Comparison of ENCODE assay signal across 8 cellular contexts in the genomic region with DNA sequence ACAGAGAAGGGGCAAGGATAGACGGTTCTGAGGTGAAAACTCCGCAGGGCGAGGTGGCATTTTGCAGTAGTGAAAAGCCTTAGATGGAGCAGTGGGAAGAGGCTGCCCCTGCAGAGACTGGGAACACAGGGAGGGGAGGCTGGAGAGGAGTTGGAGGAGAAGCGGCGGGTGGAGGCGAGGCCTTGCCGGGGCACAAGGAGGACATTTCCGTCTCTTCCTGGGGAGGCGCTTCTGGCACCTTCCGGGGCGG. TPM values are rescaled to one million over a fixed set of nuclear protein-coding genes. Genes with fewer than 3 reads are reported as not detected.
DNase-seq lines count a peak whose midpoint lies in the region; ATAC-seq, FAIRE-seq and TF ChIP-seq lines count a peak whose summit lies in the region.

No MANE protein-coding gene starts in this region.

- no peaks in the 10 kb centered on the region for H3K9me3 ChIP-seq in WERI-Rb-1 (ENCODE audit: severe bottlenecking)
- no peaks in the 10 kb centered on the region for H3K9me3 ChIP-seq in keratinocyte (ENCODE audit: control insufficient read depth, low read depth, low read length)
- H3K9me3 ChIP-seq in thoracic aorta = no peaks in the 10 kb centered on the region

- CTCF ChIA-PET in activated CD8-positive, alpha-beta memory T cell treated with anti-CD3 and anti-CD28 coated beads, Interleukin-2, amount 10 ng/mL, durations not matched to agents 7 days and 5 days (lab: Charles Lee) = interaction anchor here (1.0 to 1.8 kb wide), 3 partner anchors 46 to 228 kb away, joined by 3 to 6 read pairs (median 3); no protein-coding TSS in a partner anchor

- H3K27me3 ChIP-seq in WERI-Rb-1 (ENCODE audit: insufficient read depth, low read depth, severe bottlenecking) (no peaks in the 10 kb centered on the region), keratinocyte (ENCODE audit: control insufficient read depth, extremely low read depth, insufficient read depth, low read length) (no peaks in the 10 kb centered on the region), thoracic aorta (replicated peaks; ENCODE audit: insufficient read depth) (no peaks in the 10 kb centered on the region)

- TF ChIP-seq CTCF in WERI-Rb-1 (IDR thresholded peaks at IDR 0.05; ENCODE audit: low read depth, low read length) (no peak; the same call in 1 of the 2 replicates), keratinocyte (optimal IDR thresholded peaks at IDR 0.05 in 1 of 3, IDR thresholded peaks at IDR 0.05 in 1 of 3, conservative IDR thresholded peaks at IDR 0.05 in 1 of 3; ENCODE audit: extremely low read depth in 1 of 3, insufficient read depth in 2 of 3, low read length in 3 of 3) (peak in 2 of 3 experiments; percentile 57 to 76), thoracic aorta (IDR thresholded peaks at IDR 0.05) (no peak), GM13977 (IDR thresholded peaks at IDR 0.05; ENCODE audit: extremely low read depth, insufficient read depth, missing control alignments) (no peak)

- in situ Hi-C loops in GM13977 (cut with MboI; ENCODE audit: low pct_unique_long_range_greater_than_20kb, low sequenced_read_pairs, unreplicated experiment) = loop anchor here (5.0 to 10.0 kb wide), 2 partner anchors 54 to 181 kb away; no protein-coding TSS in a partner anchor

- H3K4me1 ChIP-seq in keratinocyte (ENCODE audit: control insufficient read depth, extremely low read depth, insufficient read depth, low read length) (peaks cover 13% of the 10 kb centered on the region), thoracic aorta (ENCODE audit: control insufficient read depth in 1 of 2, low read depth in 2 of 2) (peaks cover 6 to 18% of the 10 kb centered on the region in 2 donors)

- H3K27ac Mint-ChIP-seq in activated CD8-positive, alpha-beta memory T cell treated with anti-CD3 and anti-CD28 coated beads, Interleukin-2, amount 10 ng/mL, durations not matched to agents 7 days and 5 days = peak overlapping the region; percentile 92

- H3K27ac ChIP-seq in WERI-Rb-1 (peak overlapping the region; percentile 95), keratinocyte (ENCODE audit: control insufficient read depth, insufficient read depth, low read length) (peak overlapping the region; percentile 68), thoracic aorta (peak overlapping the region; percentile 89 to 93)

- DNase-seq in activated CD8-positive, alpha-beta memory T cell treated with anti-CD3 and anti-CD28 coated beads, Interleukin-2, amount 10 ng/mL, durations not matched to agents 7 days and 5 days = no peak
- no peak for DNase-seq in activated CD8-positive, alpha-beta memory T cell treated with anti-CD3 and anti-CD28 coated beads, Interleukin-2, amount 50 U/mL, for 48 hours
- DNase-seq in WERI-Rb-1 = no peak
- DNase-seq in keratinocyte (ENCODE audit: low read depth, low spot score) = no peak
- no peak for DNase-seq in thoracic aorta (ENCODE audit: low spot score)
- no peak for DNase-seq in HCEC 1CT
- no peak for DNase-seq in NCI-H2171 (lab: John Stamatoyannopoulos, UW)
- no peak for DNase-seq in GM13977 (ENCODE audit: low spot score)

- peaks cover 9% of the 10 kb centered on the region for H3K4me1 Mint-ChIP-seq in activated CD8-positive, alpha-beta memory T cell treated with anti-CD3 and anti-CD28 coated beads, Interleukin-2, amount 10 ng/mL, durations not matched to agents 7 days and 5 days

- dilution Hi-C loops in keratinocyte (cut with MboI; ENCODE audit: extremely low pct_ligation_motif_present, low sequenced_read_pairs) = no loop called here

- H4K20me1 ChIP-seq in keratinocyte (ENCODE audit: control insufficient read depth, extremely low read depth, insufficient read depth, low read length) = no peaks in the 10 kb centered on the region

- H3K9me3 Mint-ChIP-seq in activated CD8-positive, alpha-beta memory T cell treated with anti-CD3 and anti-CD28 coated beads, Interleukin-2, amount 10 ng/mL, durations not matched to agents 7 days and 5 days (ENCODE audit: low read depth) = no peaks in the 10 kb centered on the region

- no peak for FAIRE-seq in keratinocyte (lab: Jason Lieb, UNC)

- H3K36me3 ChIP-seq in WERI-Rb-1 (no peaks in the 10 kb centered on the region), keratinocyte (ENCODE audit: control insufficient read depth in 2 of 2, extremely low read depth in 1 of 2, insufficient read depth in 2 of 2, low read length in 2 of 2) (no peaks in the 10 kb centered on the region), thoracic aorta (peaks cover 28% of the 10 kb centered on the region)

- peak overlapping the region; percentile 74 for H3K4me3 Mint-ChIP-seq in activated CD8-positive, alpha-beta memory T cell treated with anti-CD3 and anti-CD28 coated beads, Interleukin-2, amount 10 ng/mL, durations not matched to agents 7 days and 5 days

- no peak for ATAC-seq in activated CD8-positive, alpha-beta memory T cell treated with anti-CD3 and anti-CD28 coated beads, Interleukin-2, amount 10 ng/mL, durations not matched to agents 7 days and 5 days
- ATAC-seq in thoracic aorta (ENCODE audit: insufficient number of reproducible peaks, low FRiP score, low read depth) = no peak

- no peaks in the 10 kb centered on the region for H3K79me2 ChIP-seq in keratinocyte (ENCODE audit: control insufficient read depth, insufficient read depth, low read length)

- H3K9me1 ChIP-seq in keratinocyte (ENCODE audit: control insufficient read depth, extremely low read depth, insufficient read depth, low read length) = no peaks in the 10 kb centered on the region

- peak overlapping the region; percentile 78 for H3K4me2 ChIP-seq in keratinocyte (ENCODE audit: control insufficient read depth, extremely low read depth, insufficient read depth, low read depth, low read length)

- peak overlapping the region; percentile 100 for H2AFZ ChIP-seq in keratinocyte (ENCODE audit: control insufficient read depth, low read length)

- no peaks in the 10 kb centered on the region for H3K27me3 Mint-ChIP-seq in activated CD8-positive, alpha-beta memory T cell treated with anti-CD3 and anti-CD28 coated beads, Interleukin-2, amount 10 ng/mL, durations not matched to agents 7 days and 5 days

- no peaks in the 10 kb centered on the region for H3K36me3 Mint-ChIP-seq in activated CD8-positive, alpha-beta memory T cell treated with anti-CD3 and anti-CD28 coated beads, Interleukin-2, amount 10 ng/mL, durations not matched to agents 7 days and 5 days

- H3K4me3 ChIP-seq in WERI-Rb-1 (ENCODE audit: low read depth, low read length) = no peak overlapping the region
- peak overlapping the region; percentile 49 to 76 (median 53) for H3K4me3 ChIP-seq in keratinocyte (ENCODE audit: control insufficient read depth in 2 of 3, extremely low read depth in 1 of 3, insufficient read depth in 2 of 3, low read depth in 1 of 3, low read length in 3 of 3)
- H3K4me3 ChIP-seq in thoracic aorta = peak overlapping the region; percentile 87

- H3K9ac ChIP-seq in keratinocyte (ENCODE audit: control insufficient read depth, extremely low read depth, insufficient read depth, low read length) = peak overlapping the region; percentile 85

RNA-seq across cellular contexts. Expression of gene LDB3, which starts 42.6 kb away (rescaled TPM):
- total RNA-seq in activated CD8-positive, alpha-beta memory T cell treated with anti-CD3 and anti-CD28 coated beads, Interleukin-2, amount 10 ng/mL, durations not matched to agents 7 days and 5 days = under 1 TPM; 0.05 to 0.23 TPM
- 0.01 TPM in 2 of 3 replicates, not detected in the other for polyA plus RNA-seq in keratinocyte
- 0.07 TPM for polyA plus RNA-seq in keratinocyte (2011; ENCODE audit: low read depth)
- polyA plus RNA-seq in keratinocyte (2011; cell fraction: cytosol; rRNA removed) = 0.01 TPM in 1 of 2 replicates, not detected in the other
- polyA plus RNA-seq in keratinocyte (2011; cell fraction: nucleus; rRNA removed) = not detected in 2 replicates
- 0.03 and 0.04 TPM in 2 replicates for polyA plus RNA-seq in keratinocyte (2012; ENCODE audit: low replicate concordance)
- not detected in 3 replicates for polyA minus RNA-seq in keratinocyte
- polyA minus RNA-seq in keratinocyte (2011; cell fraction: cytosol; rRNA and poly(A)+ RNA removed) = not detected
- not detected in 2 replicates for polyA minus RNA-seq in keratinocyte (2011; cell fraction: nucleus; rRNA and poly(A)+ RNA removed)
- total RNA-seq in thoracic aorta = 10 to 100 TPM; 59.5 to 63.8 TPM

RNA-seq across cellular contexts. Expression of gene BMPR1A, which starts 45.5 kb away (rescaled TPM):
- 10 to 100 TPM; 17.1 to 19.5 TPM for total RNA-seq in activated CD8-positive, alpha-beta memory T cell treated with anti-CD3 and anti-CD28 coated beads, Interleukin-2, amount 10 ng/mL, durations not matched to agents 7 days and 5 days
- polyA plus RNA-seq in keratinocyte = 14.3 to 22.2 TPM (median 21.4 TPM) in 3 replicates
- polyA plus RNA-seq in keratinocyte (2011; ENCODE audit: low read depth) = 7.4 TPM
- polyA plus RNA-seq in keratinocyte (2011; cell fraction: cytosol; rRNA removed) = 8.4 and 17.6 TPM in 2 replicates
- 15.0 and 17.2 TPM in 2 replicates for polyA plus RNA-seq in keratinocyte (2011; cell fraction: nucleus; rRNA removed)
- polyA plus RNA-seq in keratinocyte (2012; ENCODE audit: low replicate concordance) = 8.6 and 12.7 TPM in 2 replicates
- polyA minus RNA-seq in keratinocyte = 8.4 to 38.8 TPM (median 28.5 TPM) in 3 replicates
- 15.5 TPM for polyA minus RNA-seq in keratinocyte (2011; cell fraction: cytosol; rRNA and poly(A)+ RNA removed)
- polyA minus RNA-seq in keratinocyte (2011; cell fraction: nucleus; rRNA and poly(A)+ RNA removed) = 18.8 and 35.2 TPM in 2 replicates
- 100 to 1,000 TPM in 1 of 2 donors, 10 to 100 TPM in 1; 69.0 to 130 TPM for total RNA-seq in thoracic aorta

RNA-seq across cellular contexts. Expression of gene OPN4, which starts 56.6 kb away (rescaled TPM):
- total RNA-seq in activated CD8-positive, alpha-beta memory T cell treated with anti-CD3 and anti-CD28 coated beads, Interleukin-2, amount 10 ng/mL, durations not matched to agents 7 days and 5 days = not detected
- not detected in 3 replicates for polyA plus RNA-seq in keratinocyte
- not detected for polyA plus RNA-seq in keratinocyte (2011; ENCODE audit: low read depth)
- not detected in 2 replicates for polyA plus RNA-seq in keratinocyte (2011; cell fraction: cytosol; rRNA removed)
- polyA plus RNA-seq in keratinocyte (2011; cell fraction: nucleus; rRNA removed) = not detected in 2 replicates
- not detected in 2 replicates for polyA plus RNA-seq in keratinocyte (2012; ENCODE audit: low replicate concordance)
- not detected in 3 replicates for polyA minus RNA-seq in keratinocyte
- not detected for polyA minus RNA-seq in keratinocyte (2011; cell fraction: cytosol; rRNA and poly(A)+ RNA removed)
- not detected in 2 replicates for polyA minus RNA-seq in keratinocyte (2011; cell fraction: nucleus; rRNA and poly(A)+ RNA removed)
- total RNA-seq in thoracic aorta = not detected

Comparison
In these comparisons a context has a peak if more than half of its experiments do, and no peak if none do; other contexts are left out.
1. CTCF ChIP-seq: peak in keratinocyte (2 of 3); none in WERI-Rb-1 (single experiment), thoracic aorta (single experiment) and GM13977 (single experiment).
2. RNA of gene LDB3, which starts 42.6 kb away (total RNA-seq): 59.5 to 63.8 TPM in thoracic aorta; 0.05 to 0.23 TPM in activated CD8-positive, alpha-beta memory T cell treated with anti-CD3 and anti-CD28 coated beads, Interleukin-2, amount 10 ng/mL, durations not matched to agents 7 days and 5 days; every median in the first group is over 10 times any median in the second.
3. Peak in every context shown above with its lines, with median percentiles within 50 percentile points of each other: H3K27ac ChIP-seq.